ENCODE assay signal across 31 cellular contexts in genomic region chr7:122525355-122525754, GRCh38.
"Had no signal": no experiment of that assay in that cellular context is flagged by ENCODE, and none has a peak within 500 bp of the region (broad histone marks: within the 10 kb centered on the region; RNA-seq: fewer than 3 reads in every experiment).

No MANE protein-coding gene starts in this region.

- H3K36me3 ChIP-seq: adrenal gland, ascending aorta, breast epithelium, cardiac muscle cell, colonic mucosa, esophagus squamous epithelium, gastrocnemius medialis, heart left ventricle had no signal

- DNase-seq: activated CD4-positive, alpha-beta T cell treated with anti-CD3 and anti-CD28 coated beads for 1 hour; activated CD4-positive, alpha-beta T cell treated with anti-CD3 and anti-CD28 coated beads for 4 hours; activated CD4-positive, alpha-beta T cell treated with anti-CD3 and anti-CD28 coated beads, Interleukin-2, amount 10 ng/mL, durations not matched to agents 7 days and 5 days; activated CD4-positive, alpha-beta T cell treated with anti-CD3 and anti-CD28 coated beads, Interleukin-2, amount 50 U/mL, for 4 hours; activated CD8-positive, alpha-beta memory T cell treated with anti-CD3 and anti-CD28 coated beads, Interleukin-2, amount 10 ng/mL, durations not matched to agents 7 days and 5 days; activated CD8-positive, alpha-beta memory T cell treated with anti-CD3 and anti-CD28 coated beads, Interleukin-2, amount 50 U/mL, for 4 hours; activated CD8-positive, alpha-beta T cell treated with anti-CD3 and anti-CD28 coated beads, Interleukin-2, amount 10 ng/mL, durations not matched to agents 7 days and 5 days; activated effector memory CD4-positive, alpha-beta T cell treated with anti-CD3 and anti-CD28 coated beads, Interleukin-2, amount 50 U/mL, for 16 hours; activated naive CD4-positive, alpha-beta T cell treated with anti-CD3 and anti-CD28 coated beads for 36 hours; activated naive CD8-positive, alpha-beta T cell treated with anti-CD3 and anti-CD28 coated beads for 36 hours; activated naive CD8-positive, alpha-beta T cell treated with anti-CD3 and anti-CD28 coated beads, Interleukin-2, amount 50 U/mL, for 24 hours; activated T-cell treated with anti-CD3 and anti-CD28 coated beads, Interleukin-2, amount 50 U/mL, for 1 hour; activated T-cell treated with anti-CD3 and anti-CD28 coated beads, Interleukin-2, amount 50 U/mL, for 48 hours; adrenal gland; amygdala; central memory CD4-positive, alpha-beta T cell; cerebellar nuclear complex; colonic mucosa; effector CD8-positive, alpha-beta T cell; esophagus squamous epithelium; foreskin keratinocyte; gastrocnemius medialis; glutamatergic neuron; heart left ventricle; T-helper 2 cell had no signal

- FAIRE-seq: endometrium, endothelial cell of umbilical vein had no signal

- H3K9me3 ChIP-seq: ascending aorta, breast epithelium, colonic mucosa, esophagus squamous epithelium, gastrocnemius medialis had no signal

- H3K4me1 ChIP-seq: ascending aorta, breast epithelium, colonic mucosa, esophagus squamous epithelium, foreskin keratinocyte, gastrocnemius medialis, heart left ventricle had no signal

- H3K27ac ChIP-seq: adrenal gland, ascending aorta, breast epithelium, cardiac muscle cell, colonic mucosa, epithelial cell of prostate, esophagus squamous epithelium, foreskin keratinocyte, gastrocnemius medialis, heart left ventricle had no signal

- H3K4me3 ChIP-seq: adrenal gland, ascending aorta, breast epithelium, cardiac muscle cell, colonic mucosa, esophagus squamous epithelium, gastrocnemius medialis, heart left ventricle had no signal

- H3K27me3 ChIP-seq: adrenal gland, ascending aorta, breast epithelium, cardiac muscle cell, colonic mucosa, esophagus squamous epithelium, foreskin keratinocyte, gastrocnemius medialis, heart left ventricle had no signal
